Comparison of ENCODE assay signal across 11 cellular contexts in genomic region chr18:7894592-7894991, GRCh38.
"Had no signal": no experiment of that assay in that cellular context is flagged by ENCODE, and none has a peak within 500 bp of the region (broad histone marks: within the 10 kb centered on the region; RNA-seq: fewer than 3 reads in every experiment).

No MANE protein-coding gene starts in this region.

- H3K4me1 ChIP-seq: HAP-1 had no signal

- H3K9me3 ChIP-seq: HAP-1 had no signal

- H3K27ac ChIP-seq: GM23248 had no signal

- H3K36me3 ChIP-seq: HAP-1 had no signal

- H3K4me3 ChIP-seq: GM23248, GM23338, HAP-1 had no signal

- FAIRE-seq: H1, H54 had no signal

- H3K27ac Mint-ChIP-seq: GM23338, H9, HFFc6 had no signal

- ATAC-seq: GM23338, HCT116 had no signal

- DNase-seq: GM23248, GOT3, H7, H9, HCEC 1CT, HFFc6 had no signal

- H3K4me3 Mint-ChIP-seq: GM23338, H9, HFFc6 had no signal

- H3K9me3 Mint-ChIP-seq: GM23338, H9, HFFc6 had no signal
